ENCODE assay signal across 12 cellular contexts in genomic region chr11:26994579-26995210, GRCh38. TPM values are rescaled to one million over a fixed set of nuclear protein-coding genes. Genes with fewer than 3 reads are reported as not detected.
A peak's percentile ranks its signal among the peaks of the same experiment; 100 is the strongest.
DNase-seq lines count a peak whose midpoint lies in the region; ATAC-seq and TF ChIP-seq lines count a peak whose summit lies in the region.
"Had no signal": no experiment of that assay in that cellular context is flagged by ENCODE, and none has a peak within 500 bp of the region (broad histone marks: within the 10 kb centered on the region; RNA-seq: fewer than 3 reads in every experiment).

No MANE protein-coding gene starts in this region.

- DNase-seq in colonic mucosa (no peak), kidney epithelial cell (ENCODE audit: low read depth) (no peak), T-helper 2 cell (no peak)
- DNase-seq in activated naive CD4-positive, alpha-beta T cell treated with anti-CD3 and anti-CD28 coated beads, Interleukin-2, amount 50 U/mL, for 16 hours, result no peak
- DNase-seq: activated T-cell treated with anti-CD3 and anti-CD28 coated beads, Interleukin-2, amount 50 U/mL, for 24 hours; DND-41; NCI-H1694 treated with DMSO at 0.1 percent for 48 hours; T-cell had no signal

- ATAC-seq in GM21576 (IDR thresholded peaks at IDR 0.05; ENCODE audit: unreplicated experiment) (no peak), GM18870 (IDR thresholded peaks at IDR 0.05; ENCODE audit: unreplicated experiment) (no peak)
- ATAC-seq: T-cell had no signal

- intact Hi-C loops in colonic mucosa (cut with DNase I), result no loop called here

- no peaks in the 10 kb centered on the region for H3K36me3 ChIP-seq in HEK293 (ENCODE audit: control insufficient read depth in 2 of 2, insufficient read depth in 1 of 2, low read length in 2 of 2)
- no peaks in the 10 kb centered on the region for H3K36me3 ChIP-seq in colonic mucosa
- no peaks in the 10 kb centered on the region for H3K36me3 ChIP-seq in kidney epithelial cell (ENCODE audit: control insufficient read depth, insufficient read depth, low read length)
- H3K36me3 ChIP-seq in skeletal muscle satellite cell (ENCODE audit: insufficient read depth, low read length), result no peaks in the 10 kb centered on the region

- peak overlapping the region; percentile 87 for H3K4me2 ChIP-seq in skeletal muscle satellite cell (ENCODE audit: low read length)

- CTCF ChIA-PET in HEK293 (lab: Yijun Ruan, JAX), result interaction anchor here (0.5 kb wide), 1 partner anchor 392 kb away, joined by 3 read pairs; no protein-coding TSS in a partner anchor

- no peaks in the 10 kb centered on the region for H3K9me3 ChIP-seq in HEK293 (ENCODE audit: control insufficient read depth, insufficient read depth, low read depth, low read length)
- H3K9me3 ChIP-seq in colonic mucosa, result no peaks in the 10 kb centered on the region
- H3K9me3 ChIP-seq in skeletal muscle satellite cell (replicated peaks; ENCODE audit: low read length), result no peaks in the 10 kb centered on the region

- H3K9ac ChIP-seq in colonic mucosa (ENCODE audit: low read depth in 2 of 2, low read length in 2 of 2), result peak overlapping the region in 1 of 2 donors; percentile 64
- H3K9ac ChIP-seq in skeletal muscle satellite cell (ENCODE audit: low read depth, low read length), result peak overlapping the region; percentile 82

- H3K4me1 ChIP-seq in HEK293 (ENCODE audit: control insufficient read depth, insufficient read depth, low read length) (no peaks in the 10 kb centered on the region; the same call in 1 of the 2 replicates), colonic mucosa (no peaks in the 10 kb centered on the region), skeletal muscle satellite cell (ENCODE audit: control insufficient read depth, insufficient read depth, low read length) (peaks cover 27% of the 10 kb centered on the region)

- no peak overlapping the region for H3K4me3 ChIP-seq in HEK293 (ENCODE audit: low read depth, low read length)
- H3K4me3 ChIP-seq in colonic mucosa, result peak overlapping the region; percentile 21
- peak overlapping the region; percentile 37 for H3K4me3 ChIP-seq in kidney epithelial cell (ENCODE audit: low read depth, low read length)
- H3K4me3 ChIP-seq in skeletal muscle satellite cell (ENCODE audit: low read length), result peak overlapping the region; percentile 74

- TF ChIP-seq CTCF in HEK293 (tag by site-specific recombination; IDR thresholded peaks at IDR 0.05), result no peak
- TF ChIP-seq CTCF in colonic mucosa (IDR thresholded peaks at IDR 0.05), result no peak
- no peak for TF ChIP-seq CTCF in kidney epithelial cell (IDR thresholded peaks at IDR 0.05; ENCODE audit: insufficient read depth, low read length, poor library complexity, severe bottlenecking)

- H3K27me3 ChIP-seq in colonic mucosa, result no peaks in the 10 kb centered on the region
- peaks cover 10% of the 10 kb centered on the region for H3K27me3 ChIP-seq in kidney epithelial cell (ENCODE audit: control insufficient read depth, insufficient read depth, low read length)
- H3K27me3 ChIP-seq in skeletal muscle satellite cell (ENCODE audit: control insufficient read depth, insufficient read depth, low read length), result peaks cover 6% of the 10 kb centered on the region

- POLR2A ChIA-PET in HEK293 (lab: Yijun Ruan, JAX), result no interaction called here

- H3K27ac ChIP-seq in HEK293 (ENCODE audit: extremely low read depth, low read depth, low read length) (peak overlapping the region; percentile 56), colonic mucosa (peak overlapping the region; percentile 38)

TF ChIP-seq in HEK293, 187 proteins besides CTCF, POLR2A, EP300 and RAD21:
- TF ChIP-seq, protein P1, sequence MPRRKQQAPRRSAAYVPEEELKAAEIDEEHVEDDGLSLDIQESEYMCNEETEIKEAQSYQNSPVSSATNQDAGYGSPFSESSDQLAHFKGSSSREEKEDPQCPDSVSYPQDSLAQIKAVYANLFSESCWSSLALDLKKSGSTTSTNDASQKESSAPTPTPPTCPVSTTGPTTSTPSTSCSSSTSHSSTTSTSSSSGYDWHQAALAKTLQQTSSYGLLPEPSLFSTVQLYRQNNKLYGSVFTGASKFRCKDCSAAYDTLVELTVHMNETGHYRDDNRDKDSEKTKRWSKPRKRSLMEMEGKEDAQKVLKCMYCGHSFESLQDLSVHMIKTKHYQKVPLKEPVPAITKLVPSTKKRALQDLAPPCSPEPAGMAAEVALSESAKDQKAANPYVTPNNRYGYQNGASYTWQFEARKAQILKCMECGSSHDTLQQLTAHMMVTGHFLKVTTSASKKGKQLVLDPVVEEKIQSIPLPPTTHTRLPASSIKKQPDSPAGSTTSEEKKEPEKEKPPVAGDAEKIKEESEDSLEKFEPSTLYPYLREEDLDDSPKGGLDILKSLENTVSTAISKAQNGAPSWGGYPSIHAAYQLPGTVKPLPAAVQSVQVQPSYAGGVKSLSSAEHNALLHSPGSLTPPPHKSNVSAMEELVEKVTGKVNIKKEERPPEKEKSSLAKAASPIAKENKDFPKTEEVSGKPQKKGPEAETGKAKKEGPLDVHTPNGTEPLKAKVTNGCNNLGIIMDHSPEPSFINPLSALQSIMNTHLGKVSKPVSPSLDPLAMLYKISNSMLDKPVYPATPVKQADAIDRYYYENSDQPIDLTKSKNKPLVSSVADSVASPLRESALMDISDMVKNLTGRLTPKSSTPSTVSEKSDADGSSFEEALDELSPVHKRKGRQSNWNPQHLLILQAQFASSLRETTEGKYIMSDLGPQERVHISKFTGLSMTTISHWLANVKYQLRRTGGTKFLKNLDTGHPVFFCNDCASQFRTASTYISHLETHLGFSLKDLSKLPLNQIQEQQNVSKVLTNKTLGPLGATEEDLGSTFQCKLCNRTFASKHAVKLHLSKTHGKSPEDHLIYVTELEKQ (tag by site-specific recombination; IDR thresholded peaks at IDR 0.05; ENCODE audit: borderline replicate concordance), result no peak
- TF ChIP-seq ZNF423 (tag by site-specific recombination; IDR thresholded peaks at IDR 0.05) (no peak), ZNF629 (tag by site-specific recombination; IDR thresholded peaks at IDR 0.05) (no peak), BCL6B (tag by site-specific recombination; IDR thresholded peaks at IDR 0.05) (no peak), ZNF280D (tag by site-specific recombination; IDR thresholded peaks at IDR 0.05) (no peak)
- TF ChIP-seq, protein P2, sequence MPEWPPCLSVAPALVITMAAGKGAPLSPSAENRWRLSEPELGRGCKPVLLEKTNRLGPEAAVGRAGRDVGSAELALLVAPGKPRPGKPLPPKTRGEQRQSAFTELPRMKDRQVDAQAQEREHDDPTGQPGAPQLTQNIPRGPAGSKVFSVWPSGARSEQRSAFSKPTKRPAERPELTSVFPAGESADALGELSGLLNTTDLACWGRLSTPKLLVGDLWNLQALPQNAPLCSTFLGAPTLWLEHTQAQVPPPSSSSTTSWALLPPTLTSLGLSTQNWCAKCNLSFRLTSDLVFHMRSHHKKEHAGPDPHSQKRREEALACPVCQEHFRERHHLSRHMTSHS (tag by site-specific recombination; IDR thresholded peaks at IDR 0.05), result no peak
- TF ChIP-seq, protein P3, sequence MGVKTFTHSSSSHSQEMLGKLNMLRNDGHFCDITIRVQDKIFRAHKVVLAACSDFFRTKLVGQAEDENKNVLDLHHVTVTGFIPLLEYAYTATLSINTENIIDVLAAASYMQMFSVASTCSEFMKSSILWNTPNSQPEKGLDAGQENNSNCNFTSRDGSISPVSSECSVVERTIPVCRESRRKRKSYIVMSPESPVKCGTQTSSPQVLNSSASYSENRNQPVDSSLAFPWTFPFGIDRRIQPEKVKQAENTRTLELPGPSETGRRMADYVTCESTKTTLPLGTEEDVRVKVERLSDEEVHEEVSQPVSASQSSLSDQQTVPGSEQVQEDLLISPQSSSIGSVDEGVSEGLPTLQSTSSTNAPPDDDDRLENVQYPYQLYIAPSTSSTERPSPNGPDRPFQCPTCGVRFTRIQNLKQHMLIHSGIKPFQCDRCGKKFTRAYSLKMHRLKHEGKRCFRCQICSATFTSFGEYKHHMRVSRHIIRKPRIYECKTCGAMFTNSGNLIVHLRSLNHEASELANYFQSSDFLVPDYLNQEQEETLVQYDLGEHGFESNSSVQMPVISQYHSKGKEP (tag by site-specific recombination; IDR thresholded peaks at IDR 0.05), result no peak

RNA-seq across cellular contexts. Expression of gene FIBIN, which starts 0.8 kb away (rescaled TPM):
- total RNA-seq in colonic mucosa (1 to 10 TPM in 1 of 2 donors, under 1 TPM in 1; 0.25 to 3.3 TPM), kidney epithelial cell (0.89 and 1.3 TPM in 2 replicates)
- 6.6 and 7.9 TPM in 2 replicates for total RNA-seq in skeletal muscle satellite cell (2012; rRNA removed)
- total RNA-seq: T-cell had no signal

RNA-seq across cellular contexts. Expression of gene BBOX1, which starts 45.9 kb away (rescaled TPM):
- total RNA-seq in colonic mucosa, result not detected
- total RNA-seq in kidney epithelial cell, result not detected in 2 replicates
- 0.22 TPM in 1 of 2 replicates, not detected in the other for total RNA-seq in skeletal muscle satellite cell (2012; rRNA removed)
- total RNA-seq: T-cell had no signal
